In the genomic region with DNA sequence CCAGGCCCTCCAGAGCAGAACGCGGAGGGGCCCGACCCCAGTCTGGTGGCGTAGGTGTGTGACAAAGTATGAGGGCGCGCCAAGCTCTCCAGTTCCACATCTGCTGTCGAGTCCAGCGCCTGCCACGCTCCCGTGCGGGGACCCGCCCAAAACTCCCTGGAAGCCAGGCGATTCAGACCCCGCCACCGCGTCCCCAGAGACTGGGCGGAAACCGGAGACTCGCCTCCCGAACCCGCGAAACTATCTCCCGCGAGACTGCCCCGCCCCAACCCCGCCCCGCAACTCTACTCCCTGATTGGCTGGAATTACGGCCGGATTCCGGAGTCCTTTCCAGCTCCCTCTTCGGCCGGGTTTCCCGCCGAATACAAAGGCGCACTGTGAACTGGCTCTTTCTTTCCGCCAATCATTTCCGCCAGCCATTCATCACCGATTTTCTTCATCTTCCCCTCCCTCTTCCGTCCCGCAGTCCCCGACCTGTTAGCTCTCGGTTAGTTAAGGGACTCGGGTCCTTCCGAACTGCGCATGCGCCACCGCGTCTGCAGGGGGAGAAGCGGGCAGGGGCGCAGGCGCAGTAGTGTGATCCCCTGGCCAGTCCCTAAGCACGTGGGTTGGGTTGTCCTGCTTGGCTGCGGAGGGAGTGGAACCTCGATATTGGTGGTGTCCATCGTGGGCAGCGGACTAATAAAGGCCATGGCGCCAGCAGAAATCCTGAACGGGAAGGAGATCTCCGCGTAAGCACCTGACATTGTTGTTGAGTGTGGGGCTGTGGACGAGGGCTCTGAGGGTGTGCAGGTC, we compare ENCODE assay signal across 8 cellular contexts. TPM values are rescaled to one million over a fixed set of nuclear protein-coding genes. Genes with fewer than 3 reads are reported as not detected.
A peak's percentile ranks its signal among the peaks of the same experiment; 100 is the strongest.
DNase-seq lines count a peak whose midpoint lies in the region; TF ChIP-seq lines count a peak whose summit lies in the region.

Gene MTHFD1 (plus strand): TSS at position 616 of the 795 bp plus-strand sequence. CDS start 75 bp downstream, at position 691.

- TF ChIP-seq CTCF in GM20000 (IDR thresholded peaks at IDR 0.05; ENCODE audit: extremely low read depth, missing control alignments), result no peak

- POLR2A ChIA-PET in activated CD8-positive, alpha-beta memory T cell treated with anti-CD3 and anti-CD28 coated beads for 36 hours (lab: Charles Lee), result interaction anchor here (0.5 to 2.2 kb wide), 11 partner anchors 36 to 177 kb away, joined by 3 to 17 read pairs (median 3); partner anchors contain the start of genes HSPA2, ZBTB1 and ZBTB25

- CTCF ChIA-PET in activated CD8-positive, alpha-beta memory T cell treated with anti-CD3 and anti-CD28 coated beads for 36 hours (lab: Charles Lee), result interaction anchor here (1.4 to 2.0 kb wide), 3 partner anchors 30 to 95 kb away, joined by 3 to 6 read pairs (median 3); no protein-coding TSS in a partner anchor

- H3K27me3 ChIP-seq in effector memory CD4-positive, alpha-beta T cell (replicated peaks; ENCODE audit: control insufficient read depth, insufficient read depth, low read length, poor library complexity, severe bottlenecking), result no peaks in the 10 kb centered on the region

- no peaks in the 10 kb centered on the region for H3K9me3 ChIP-seq in effector memory CD4-positive, alpha-beta T cell (ENCODE audit: control insufficient read depth, low read length)

- H3K4me3 ChIP-seq in effector memory CD4-positive, alpha-beta T cell (ENCODE audit: insufficient read depth, low read depth, low read length, poor library complexity, severe bottlenecking), result peak within 1 kb of the TSS; percentile 86

- DNase-seq in CMK (ENCODE audit: low read depth) (peak; percentile 95), GM20000 (ENCODE audit: low spot score) (peak; percentile 94), HT-29 (ENCODE audit: low spot score) (peak; percentile 97), NOMO-1 (lab: John Stamatoyannopoulos, UW; ENCODE audit: unreplicated experiment in 2 of 2) (peak; percentile 95 to 99), lung microvascular endothelial cell (ENCODE audit: low read depth in 2 of 2) (peak; percentile 99 to 100)
- peak; percentile 90 to 96 (median 94) for DNase-seq in effector memory CD4-positive, alpha-beta T cell
- peak; percentile 96 to 97 (median 96) for DNase-seq in stimulated activated CD4-positive, alpha-beta T cell treated with anti-CD3 and anti-CD28 coated beads, TNF-alpha, amount 100 ng/mL, for 48 hours (ENCODE audit: low read depth in 3 of 3)

- peaks cover 11% of the 10 kb centered on the region for H3K4me1 ChIP-seq in effector memory CD4-positive, alpha-beta T cell (ENCODE audit: control insufficient read depth, insufficient read depth, low read length, poor library complexity, severe bottlenecking)

- H3K36me3 ChIP-seq in effector memory CD4-positive, alpha-beta T cell (ENCODE audit: control insufficient read depth, insufficient read depth, low read length), result no peaks in the 10 kb centered on the region

- peak within 1 kb of the TSS; percentile 63 for H3K27ac ChIP-seq in effector memory CD4-positive, alpha-beta T cell (ENCODE audit: insufficient read depth, low read length, poor library complexity, severe bottlenecking)

RNA-seq across cellular contexts. Expression of gene MTHFD1, which starts in this region (rescaled TPM):
- total RNA-seq in HT-29 (2014; rRNA removed; shearing (Covaris generic)), result 38.5 and 46.8 TPM in 2 replicates
- 100 to 1,000 TPM; 268 to 272 TPM for total RNA-seq in activated CD8-positive, alpha-beta memory T cell treated with anti-CD3 and anti-CD28 coated beads for 36 hours
- total RNA-seq in lung microvascular endothelial cell, result 30.6 and 35.3 TPM in 2 replicates

Comparison
In these comparisons a context has a peak if more than half of its experiments do, and no peak if none do; other contexts are left out.
1. Peak in every context shown above with its lines: DNase-seq, H3K4me3 ChIP-seq and H3K27ac ChIP-seq.